ENCODE assay signal across 8 cellular contexts in the genomic region with DNA sequence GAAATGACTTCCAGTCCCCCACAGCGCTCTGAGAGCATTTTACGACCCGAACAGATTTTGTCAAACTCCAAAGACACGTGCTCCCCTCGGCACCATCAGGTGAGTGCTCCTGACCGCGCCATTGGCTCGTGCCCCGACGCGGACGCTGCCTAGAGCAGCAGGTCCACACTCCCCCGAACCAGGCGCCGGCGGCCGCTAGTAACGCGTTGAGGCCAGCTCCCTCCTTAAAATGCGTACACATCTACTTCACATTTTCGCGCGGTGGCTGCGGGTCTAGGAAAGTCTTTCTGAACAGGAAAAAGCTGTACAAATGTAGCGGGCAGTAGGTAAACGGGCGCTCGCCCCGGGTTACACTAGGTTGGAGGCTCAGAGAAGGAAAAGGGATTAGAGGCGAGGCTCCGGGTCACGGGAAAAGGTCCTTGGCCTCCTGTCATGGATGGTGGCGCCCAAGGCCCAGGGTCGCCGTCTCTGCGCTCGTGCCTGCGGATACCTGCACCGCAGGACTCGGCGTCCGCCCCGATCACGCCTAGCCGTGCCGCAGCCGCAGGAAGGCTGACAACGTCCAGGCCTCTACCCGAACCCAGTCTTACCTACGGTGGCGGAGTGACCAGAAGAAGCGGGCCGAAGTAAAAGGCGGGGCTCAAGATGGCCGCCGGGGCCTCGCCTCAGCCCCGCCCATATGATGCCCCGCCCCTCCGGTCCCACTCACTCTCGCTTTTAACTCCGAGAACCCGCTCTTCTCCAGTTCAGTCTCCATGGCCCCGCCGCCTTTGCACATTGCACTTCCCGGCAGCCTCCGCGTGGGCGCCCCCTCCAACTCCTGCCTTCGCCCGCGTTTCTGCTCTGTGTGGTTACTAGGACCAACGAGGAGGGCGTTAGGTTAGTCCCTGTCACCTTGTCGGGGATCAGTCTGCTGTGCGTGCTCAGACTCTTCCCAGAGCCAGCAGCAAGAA. TPM values are rescaled to one million over a fixed set of nuclear protein-coding genes. Genes with fewer than 3 reads are reported as not detected.
DNase-seq lines count a peak whose midpoint lies in the region; TF ChIP-seq lines count a peak whose summit lies in the region.

A gene with protein sequence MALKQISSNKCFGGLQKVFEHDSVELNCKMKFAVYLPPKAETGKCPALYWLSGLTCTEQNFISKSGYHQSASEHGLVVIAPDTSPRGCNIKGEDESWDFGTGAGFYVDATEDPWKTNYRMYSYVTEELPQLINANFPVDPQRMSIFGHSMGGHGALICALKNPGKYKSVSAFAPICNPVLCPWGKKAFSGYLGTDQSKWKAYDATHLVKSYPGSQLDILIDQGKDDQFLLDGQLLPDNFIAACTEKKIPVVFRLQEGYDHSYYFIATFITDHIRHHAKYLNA (minus strand): TSS at position 647 of the 953 bp plus-strand sequence. CDS start 5,748 bp downstream, outside the sequence.

- H3K23ac ChIP-seq in H9 (ENCODE audit: insufficient read length, low read depth, low read length) (no peak within 1 kb of the TSS), neuronal stem cell (ENCODE audit: low read depth, low read length, poor library complexity) (peak within 1 kb of the TSS; percentile 98)

- TF ChIP-seq CTCF in H9 (conservative IDR thresholded peaks at IDR 0.05): no peak
- TF ChIP-seq CTCF in subcutaneous adipose tissue (IDR thresholded peaks at IDR 0.05; ENCODE audit: low read depth): no peak

- H3K9me3 ChIP-seq in ES-I3 (ENCODE audit: control insufficient read depth, insufficient read depth, low read length): no peaks in the 10 kb centered on the region
- no peaks in the 10 kb centered on the region for H3K9me3 ChIP-seq in H9 (ENCODE audit: control insufficient read depth, low read depth, low read length)
- H3K9me3 ChIP-seq in MG63: no peaks in the 10 kb centered on the region
- no peaks in the 10 kb centered on the region for H3K9me3 ChIP-seq in neuronal stem cell (replicated peaks in 1 of 2; ENCODE audit: control insufficient read depth in 2 of 2, insufficient read depth in 1 of 2, low read depth in 1 of 2, low read length in 2 of 2)

- H3K36me3 ChIP-seq in ES-I3 (ENCODE audit: insufficient read depth, low read length) (no peaks in the 10 kb centered on the region; the same call in 1 of the 2 replicates), MG63 (peaks cover 9% of the 10 kb centered on the region; the same call in 1 of the 2 replicates), neuronal stem cell (replicated peaks in 1 of 2; ENCODE audit: control insufficient read depth in 2 of 2, insufficient read depth in 2 of 2, low read length in 2 of 2) (peaks cover 0 to 34% of the 10 kb centered on the region in 2 donors)

- no peak within 1 kb of the TSS for H2AK5ac ChIP-seq in H9 (ENCODE audit: insufficient read length, low read length)
- H2AK5ac ChIP-seq in neuronal stem cell (ENCODE audit: low read depth, low read length): peak within 1 kb of the TSS; percentile 14

- H2BK120ac ChIP-seq in H9 (ENCODE audit: low read depth, low read length, poor library complexity, severe bottlenecking): no peak within 1 kb of the TSS
- no peak within 1 kb of the TSS for H2BK120ac ChIP-seq in neuronal stem cell (ENCODE audit: low read depth, low read length)

- WGBS in H9 (ENCODE audit: extremely low coverage, insufficient read length, low lambda C conversion rate): no CpG with 5 or more reads among the region's 76 CpGs
- no CpG with 5 or more reads among the region's 76 CpGs for WGBS in neuronal stem cell (ENCODE audit: extremely low coverage in 2 of 2, insufficient read length in 2 of 2, insufficient replicate concordance in 1 of 2), 2 donors

- H3K79me2 ChIP-seq in H9 (ENCODE audit: insufficient read depth, low read length): no peaks in the 10 kb centered on the region; the same call in 1 of the 2 replicates

- H4K5ac ChIP-seq in H9 (ENCODE audit: insufficient read length, low read depth, low read length): peak within 1 kb of the TSS; percentile 89

- H3K36me3 Mint-ChIP-seq in H9 (ENCODE audit: insufficient read depth in 1 of 3, low read depth in 3 of 3): peaks cover 0 to 5% (median 1%) of the 10 kb centered on the region in 3 experiments; a peak in 4 of 7 replicates

- DNase-seq in H9 (peak; percentile 93), MG63 (peak; percentile 95), SIG-M5 treated with dmso at 0.1 percent for 504 hours (lab: John Stamatoyannopoulos, UW; ENCODE audit: unreplicated experiment) (peak; percentile 95), foreskin melanocyte (peak; percentile 84), neuronal stem cell (ENCODE audit: low spot score) (peak; percentile 73)
- peak; percentile 81 for DNase-seq in activated gamma-delta T cell treated with anti-CD3 and anti-CD28 coated beads, Interleukin-2, amount 50 U/mL, for 16 hours (ENCODE audit: low read depth)

- peaks cover 25 to 35% of the 10 kb centered on the region in 2 experiments for H3K4me1 Mint-ChIP-seq in H9

- H2BK5ac ChIP-seq in H9 (ENCODE audit: insufficient read length, low read length) (no peak within 1 kb of the TSS), neuronal stem cell (ENCODE audit: low read length) (peak within 1 kb of the TSS; percentile 96)

- H3T11ph ChIP-seq in H9 (ENCODE audit: low read length): no peak within 1 kb of the TSS

- H2BK15ac ChIP-seq in H9 (ENCODE audit: low read depth, low read length) (no peak within 1 kb of the TSS), neuronal stem cell (ENCODE audit: low read length) (peak within 1 kb of the TSS; percentile 71)

- peaks cover 8% of the 10 kb centered on the region for H3K23me2 ChIP-seq in H9 (ENCODE audit: insufficient read length, low read depth, low read length, poor library complexity, severe bottlenecking)

- peak within 1 kb of the TSS; percentile 86 for H4K8ac ChIP-seq in H9 (replicated peaks; ENCODE audit: insufficient read length, low read depth, low read length)
- H4K8ac ChIP-seq in neuronal stem cell (ENCODE audit: low read depth, low read length): peak within 1 kb of the TSS; percentile 88

- H3K18ac ChIP-seq in H9 (ENCODE audit: insufficient read length, low read depth, low read length) (peak within 1 kb of the TSS; percentile 95), neuronal stem cell (ENCODE audit: low read length) (peak within 1 kb of the TSS; percentile 100)

- H3K27ac ChIP-seq in H9 (ENCODE audit: insufficient read length, low read depth, low read length): no peak within 1 kb of the TSS
- H3K27ac ChIP-seq in neuronal stem cell (replicated peaks; ENCODE audit: low read length): peak within 1 kb of the TSS; percentile 81

- no peak within 1 kb of the TSS for H2BK12ac ChIP-seq in H9 (ENCODE audit: insufficient read length, low read depth, low read length)
- H2BK12ac ChIP-seq in neuronal stem cell (ENCODE audit: low read length): no peak within 1 kb of the TSS

- no peak within 1 kb of the TSS for H2BK20ac ChIP-seq in H9 (ENCODE audit: low read depth, low read length, poor library complexity, severe bottlenecking)

- H3K9ac ChIP-seq in ES-I3 (ENCODE audit: low read depth, low read length): peak within 1 kb of the TSS; percentile 83
- H3K9ac ChIP-seq in H9 (ENCODE audit: extremely low read depth, insufficient read length, low read length): peak within 1 kb of the TSS; percentile 92
- peak within 1 kb of the TSS; percentile 99 for H3K9ac ChIP-seq in neuronal stem cell (ENCODE audit: low read depth, low read length, poor library complexity)

- no peaks in the 10 kb centered on the region for H3K27me3 ChIP-seq in H9 (ENCODE audit: insufficient read depth, low read length)
- no peaks in the 10 kb centered on the region for H3K27me3 ChIP-seq in MG63
- peaks cover 0 to 3% (median 0%) of the 10 kb centered on the region in 3 experiments for H3K27me3 ChIP-seq in neuronal stem cell (ENCODE audit: control insufficient read depth in 3 of 3, insufficient read depth in 3 of 3, low read depth in 1 of 3, low read length in 3 of 3)

- H3K4ac ChIP-seq in H9 (ENCODE audit: low read depth, low read length) (no peak within 1 kb of the TSS), neuronal stem cell (ENCODE audit: low read length) (peak within 1 kb of the TSS; percentile 87)

- peak within 1 kb of the TSS; percentile 87 to 97 (median 94) for H3K27ac Mint-ChIP-seq in H9

- peak within 1 kb of the TSS; percentile 87 to 89 for H3K4me3 Mint-ChIP-seq in H9

- no peak within 1 kb of the TSS for H4K91ac ChIP-seq in H9 (ENCODE audit: insufficient read length, low read depth, low read length)
- H4K91ac ChIP-seq in neuronal stem cell (ENCODE audit: low read depth, low read length, poor library complexity): peak within 1 kb of the TSS; percentile 94

- no peaks in the 10 kb centered on the region for H4K20me1 ChIP-seq in H9 (ENCODE audit: control insufficient read depth, insufficient read depth, insufficient read length)

- peak within 1 kb of the TSS; percentile 87 for H3K4me3 ChIP-seq in MG63
- H3K4me3 ChIP-seq in neuronal stem cell (ENCODE audit: low read length in 2 of 2): peak within 1 kb of the TSS; percentile 87 to 91

- H3K4me2 ChIP-seq in H9 (ENCODE audit: insufficient read depth, insufficient read length, low read length) (peak within 1 kb of the TSS; percentile 55), neuronal stem cell (ENCODE audit: insufficient read depth, low read length, poor library complexity, severe bottlenecking) (peak within 1 kb of the TSS; percentile 82)

- H3K14ac ChIP-seq in H9 (ENCODE audit: insufficient read depth, low read length) (peak within 1 kb of the TSS; percentile 94), neuronal stem cell (ENCODE audit: low read length) (peak within 1 kb of the TSS; percentile 90)

- H3K56ac ChIP-seq in H9 (ENCODE audit: insufficient read length, low read depth, low read length): no peak within 1 kb of the TSS

- H2AFZ ChIP-seq in H9 (ENCODE audit: low read length) (peak within 1 kb of the TSS; percentile 69), neuronal stem cell (ENCODE audit: low read length) (peak within 1 kb of the TSS; percentile 95)

- H3K4me1 ChIP-seq in ES-I3 (ENCODE audit: insufficient read depth, low read length): peaks cover 7% of the 10 kb centered on the region
- peaks cover 4% of the 10 kb centered on the region; the same call in 1 of the 2 replicates for H3K4me1 ChIP-seq in H9 (ENCODE audit: insufficient read depth, low read length)
- peaks cover 2 to 7% of the 10 kb centered on the region in 2 donors for H3K4me1 ChIP-seq in neuronal stem cell (ENCODE audit: control insufficient read depth in 2 of 2, insufficient read depth in 1 of 2, low read depth in 1 of 2, low read length in 2 of 2)

- no peaks in the 10 kb centered on the region for H3K9me3 Mint-ChIP-seq in H9

- H3K27me3 Mint-ChIP-seq in H9 (ENCODE audit: low read depth): no peaks in the 10 kb centered on the region

- no peaks in the 10 kb centered on the region for H3K79me1 ChIP-seq in H9 (ENCODE audit: insufficient read depth, low read depth, low read length, poor library complexity, severe bottlenecking)
- no peaks in the 10 kb centered on the region for H3K79me1 ChIP-seq in neuronal stem cell (ENCODE audit: low read depth, low read length)

RNA-seq across cellular contexts. Expression of the gene that starts here (rescaled TPM):
- total RNA-seq in H9 (2021): 72.6 and 78.8 TPM in 2 replicates
- 161 and 225 TPM in 2 replicates for total RNA-seq in MG63 (2014; rRNA removed; shearing (Covaris generic); ENCODE audit: low replicate concordance)
- polyA plus RNA-seq in neuronal stem cell (2013, experiment 1 of 2): 139 TPM
- polyA plus RNA-seq in neuronal stem cell (2013, experiment 2 of 2): 145 TPM
- total RNA-seq in subcutaneous adipose tissue: 100 to 1,000 TPM; 105 to 187 (median 146) TPM
